9 cellular contexts compared by ENCODE assay signal in genomic region chr2:168156661-168157060, GRCh38.
A peak's percentile ranks its signal among the peaks of the same experiment; 100 is the strongest.
DNase-seq lines count a peak whose midpoint lies in the region; TF ChIP-seq lines count a peak whose summit lies in the region.
"Had no signal": no experiment of that assay in that cellular context is flagged by ENCODE, and none has a peak within 500 bp of the region (broad histone marks: within the 10 kb centered on the region; RNA-seq: fewer than 3 reads in every experiment).

No MANE protein-coding gene starts in this region.

- no peak overlapping the region for H3K4me3 ChIP-seq in MG63

- H3K4me3 Mint-ChIP-seq in nephron progenitor cell, result no peak overlapping the region

- no peaks in the 10 kb centered on the region for H3K36me3 Mint-ChIP-seq in nephron progenitor cell (ENCODE audit: low read depth)

- DNase-seq in ELR (ENCODE audit: low read depth) (peak; percentile 90), MG63 (peak; percentile 75), dermis blood vessel endothelial cell (peak; percentile 58), nephron progenitor cell (peak; percentile 15), HuH-7 (ENCODE audit: low spot score) (no peak), AG08396 (ENCODE audit: low spot score) (no peak)
- no peak for DNase-seq in activated effector memory CD4-positive, alpha-beta T cell treated with Interleukin-2 at 50 U/mL for 16 hours
- DNase-seq: NCI-H187 treated with DMSO at 0.1 percent for 48 hours, posterior cingulate gyrus had no signal

- peak overlapping the region; percentile 86 for H3K27ac Mint-ChIP-seq in nephron progenitor cell

- H3K36me3 ChIP-seq in MG63, result peaks cover 15% of the 10 kb centered on the region; the same call in 1 of the 2 replicates

- no peaks in the 10 kb centered on the region for H3K27me3 Mint-ChIP-seq in nephron progenitor cell (ENCODE audit: low read depth, poor library complexity)

- no peaks in the 10 kb centered on the region for H3K9me3 ChIP-seq in MG63

- TF ChIP-seq CTCF in nephron progenitor cell (IDR thresholded peaks at IDR 0.05), result no peak

- no peaks in the 10 kb centered on the region for H3K27me3 ChIP-seq in MG63

- H3K4me1 Mint-ChIP-seq in nephron progenitor cell, result peaks cover 42% of the 10 kb centered on the region

- no peaks in the 10 kb centered on the region for H3K9me3 Mint-ChIP-seq in nephron progenitor cell

Comparison
In these comparisons a context has a peak if more than half of its experiments do, and no peak if none do; other contexts are left out.
1. DNase-seq: peak in ELR (single experiment), MG63 (single experiment), dermis blood vessel endothelial cell (single experiment) and nephron progenitor cell (single experiment); none in HuH-7 (single experiment), AG08396 (single experiment) and activated effector memory CD4-positive, alpha-beta T cell treated with Interleukin-2 at 50 U/mL for 16 hours (single experiment).